ENCODE assay signal across 13 cellular contexts in genomic region chr11:99432677-99433076, GRCh38.
"Had no signal": no experiment of that assay in that cellular context is flagged by ENCODE, and none has a peak within 500 bp of the region (broad histone marks: within the 10 kb centered on the region; RNA-seq: fewer than 3 reads in every experiment).

No MANE protein-coding gene starts in this region.

- H3K27ac ChIP-seq: ascending aorta, hepatocyte had no signal

- H3K79me2 ChIP-seq: hepatocyte had no signal

- H3K9me3 Mint-ChIP-seq: nephron had no signal

- DNase-seq: activated CD4-positive, alpha-beta memory T cell treated with anti-CD3 and anti-CD28 coated beads, Interleukin-2, amount 10 ng/mL, durations not matched to agents 7 days and 5 days; activated CD4-positive, alpha-beta T cell treated with anti-CD3 and anti-CD28 coated beads for 36 hours; activated gamma-delta T cell treated with Interleukin-2 at 50 U/mL for 16 hours; activated naive CD8-positive, alpha-beta T cell treated with anti-CD3 and anti-CD28 coated beads, Interleukin-2, amount 10 ng/mL, durations not matched to agents 7 days and 5 days; activated T-cell treated with anti-CD3 and anti-CD28 coated beads, Interleukin-2, amount 50 U/mL, for 72 hours; left ventricle myocardium superior; mesenchymal stem cell; stimulated activated CD4-positive, alpha-beta T cell treated with anti-CD3 and anti-CD28 coated beads, Interleukin-12 subunit alpha, Interleukin-12 subunit beta, amount 100 ng/mL, for 4 hours; stimulated activated naive CD4-positive, alpha-beta T cell; trophoblast cell had no signal

- H2AFZ ChIP-seq: hepatocyte had no signal

- H3K4me1 Mint-ChIP-seq: activated CD4-positive, alpha-beta memory T cell treated with anti-CD3 and anti-CD28 coated beads, Interleukin-2, amount 10 ng/mL, durations not matched to agents 7 days and 5 days; activated CD4-positive, alpha-beta T cell treated with anti-CD3 and anti-CD28 coated beads for 36 hours; activated naive CD8-positive, alpha-beta T cell treated with anti-CD3 and anti-CD28 coated beads, Interleukin-2, amount 10 ng/mL, durations not matched to agents 7 days and 5 days; nephron had no signal

- ATAC-seq: activated CD4-positive, alpha-beta T cell treated with anti-CD3 and anti-CD28 coated beads for 36 hours; activated T-cell treated with anti-CD3 and anti-CD28 coated beads, Interleukin-2, amount 50 U/mL, for 72 hours; left ventricle myocardium superior had no signal

- H3K4me3 ChIP-seq: ascending aorta, hepatocyte had no signal

- H3K4me3 Mint-ChIP-seq: activated CD4-positive, alpha-beta memory T cell treated with anti-CD3 and anti-CD28 coated beads, Interleukin-2, amount 10 ng/mL, durations not matched to agents 7 days and 5 days; activated CD4-positive, alpha-beta T cell treated with anti-CD3 and anti-CD28 coated beads for 36 hours; activated naive CD8-positive, alpha-beta T cell treated with anti-CD3 and anti-CD28 coated beads, Interleukin-2, amount 10 ng/mL, durations not matched to agents 7 days and 5 days; activated T-cell treated with anti-CD3 and anti-CD28 coated beads, Interleukin-2, amount 50 U/mL, for 72 hours; nephron had no signal

- H3K27ac Mint-ChIP-seq: activated CD4-positive, alpha-beta memory T cell treated with anti-CD3 and anti-CD28 coated beads, Interleukin-2, amount 10 ng/mL, durations not matched to agents 7 days and 5 days; activated CD4-positive, alpha-beta T cell treated with anti-CD3 and anti-CD28 coated beads for 36 hours; activated naive CD8-positive, alpha-beta T cell treated with anti-CD3 and anti-CD28 coated beads, Interleukin-2, amount 10 ng/mL, durations not matched to agents 7 days and 5 days; activated T-cell treated with anti-CD3 and anti-CD28 coated beads, Interleukin-2, amount 50 U/mL, for 72 hours; nephron had no signal

- H3K4me1 ChIP-seq: ascending aorta had no signal

- H3K27me3 ChIP-seq: ascending aorta, hepatocyte had no signal

- H3K27me3 Mint-ChIP-seq: activated CD4-positive, alpha-beta memory T cell treated with anti-CD3 and anti-CD28 coated beads, Interleukin-2, amount 10 ng/mL, durations not matched to agents 7 days and 5 days; activated CD4-positive, alpha-beta T cell treated with anti-CD3 and anti-CD28 coated beads for 36 hours; activated naive CD8-positive, alpha-beta T cell treated with anti-CD3 and anti-CD28 coated beads, Interleukin-2, amount 10 ng/mL, durations not matched to agents 7 days and 5 days had no signal

- H3K4me2 ChIP-seq: hepatocyte had no signal

- H3K9me3 ChIP-seq: ascending aorta had no signal

- H3K36me3 Mint-ChIP-seq: activated naive CD8-positive, alpha-beta T cell treated with anti-CD3 and anti-CD28 coated beads, Interleukin-2, amount 10 ng/mL, durations not matched to agents 7 days and 5 days had no signal

- H3K36me3 ChIP-seq: ascending aorta had no signal
